ENCODE assay signal across 1 cellular context in the genomic region with DNA sequence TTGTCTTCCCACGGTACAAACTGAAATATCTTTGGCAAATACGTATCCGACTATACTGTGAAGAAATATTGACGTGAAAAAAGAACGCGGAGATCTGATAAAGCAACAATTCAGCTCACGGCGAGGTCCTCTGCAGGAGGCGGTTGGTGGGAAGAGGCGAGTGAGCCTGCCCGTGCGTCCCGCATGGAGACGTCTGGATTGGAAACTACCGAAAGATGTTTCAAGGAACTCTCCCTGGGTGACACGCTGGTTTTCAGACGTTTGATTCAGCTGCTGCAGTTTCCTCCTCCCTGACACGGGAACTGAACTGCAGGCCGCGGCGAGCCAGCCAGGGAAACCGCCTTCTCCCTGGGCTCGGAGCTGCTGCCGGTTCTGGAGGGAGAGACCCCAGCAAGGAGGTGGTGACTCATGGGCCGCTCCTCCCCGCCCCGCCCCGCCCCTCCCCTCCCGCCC.
TF ChIP-seq lines count a peak whose summit lies in the region.

No MANE protein-coding gene starts in this region.

TF ChIP-seq in HepG2, 621 proteins besides CTCF, POLR2A, EP300 and RAD21 (continued from another document):
- TF ChIP-seq MAX (IDR thresholded peaks at IDR 0.05): 0 out of 2 replicates have a peak, but pooled peaks have one; percentile 2
